Comparison of ENCODE assay signal across 10 cellular contexts in genomic region chr19:2057484-2058469, GRCh38. TPM values are rescaled to one million over a fixed set of nuclear protein-coding genes. Genes with fewer than 3 reads are reported as not detected.
DNase-seq lines count a peak whose midpoint lies in the region; ATAC-seq, FAIRE-seq and TF ChIP-seq lines count a peak whose summit lies in the region.
"Had no signal": no experiment of that assay in that cellular context is flagged by ENCODE, and none has a peak within 500 bp of the region (broad histone marks: within the 10 kb centered on the region; RNA-seq: fewer than 3 reads in every experiment).

No MANE protein-coding gene starts in this region.

- peaks cover 40% of the 10 kb centered on the region for H3F3A ChIP-seq in DOHH2 (ENCODE audit: control insufficient read depth, insufficient read depth)

- H3K4me3 ChIP-seq in DOHH2 (ENCODE audit: low read length) (no peak overlapping the region), gastroesophageal sphincter (no peak overlapping the region), skeletal muscle tissue (ENCODE audit: low read length in 3 of 3) (no peak overlapping the region), small intestine (ENCODE audit: low read depth in 1 of 2, low read length in 2 of 2) (no peak overlapping the region)

- H3K79me2 ChIP-seq in DOHH2 (ENCODE audit: control insufficient read depth, low read length) = peaks cover 31% of the 10 kb centered on the region

- no peaks in the 10 kb centered on the region for H3K9me2 ChIP-seq in DOHH2 (replicated peaks; ENCODE audit: control insufficient read depth, low read length)

- TF ChIP-seq POLR2A in gastroesophageal sphincter (IDR thresholded peaks at IDR 0.05) = no peak

- no peaks in the 10 kb centered on the region for H4K20me1 ChIP-seq in DOHH2 (ENCODE audit: control insufficient read depth, insufficient read depth, low read depth, low read length)

- DNase-seq in NCI-H526 (lab: John Stamatoyannopoulos, UW) (no peak), small intestine (no peak), foreskin melanocyte (no peak)
- DNase-seq: midbrain had no signal

- no peak for FAIRE-seq in small intestine (lab: Jason Lieb, UNC)
- FAIRE-seq: endothelial cell of umbilical vein had no signal

- H3K36me3 ChIP-seq in DOHH2 (ENCODE audit: control insufficient read depth, low read length) (no peaks in the 10 kb centered on the region; the same call in 1 of the 2 replicates), gastroesophageal sphincter (no peaks in the 10 kb centered on the region), skeletal muscle tissue (ENCODE audit: control insufficient read depth in 3 of 3, insufficient read depth in 3 of 3, low read length in 3 of 3) (no peaks in the 10 kb centered on the region), small intestine (ENCODE audit: control insufficient read depth in 2 of 2, insufficient read depth in 2 of 2, low read length in 2 of 2) (no peaks in the 10 kb centered on the region)

- TF ChIP-seq CTCF in DOHH2 (IDR thresholded peaks at IDR 0.05; ENCODE audit: low read depth, low read length, poor library complexity, severe bottlenecking) (no peak), VCaP (conservative IDR thresholded peaks at IDR 0.05) (no peak), gastroesophageal sphincter (IDR thresholded peaks at IDR 0.05) (no peak)

- no peak for TF ChIP-seq EP300 in gastroesophageal sphincter (IDR thresholded peaks at IDR 0.05)

- H3K4me1 ChIP-seq in DOHH2 (ENCODE audit: control insufficient read depth, low read length) (peaks cover 90% of the 10 kb centered on the region), gastroesophageal sphincter (peaks cover 0 to 93% (median 67%) of the 10 kb centered on the region in 3 donors), skeletal muscle tissue (ENCODE audit: control insufficient read depth in 3 of 3, insufficient read depth in 3 of 3, low read length in 3 of 3) (peaks cover 49 to 72% (median 65%) of the 10 kb centered on the region in 3 donors), small intestine (ENCODE audit: control insufficient read depth in 2 of 2, insufficient read depth in 1 of 2, low read depth in 1 of 2, low read length in 1 of 2) (peaks cover 0 to 10% of the 10 kb centered on the region in 2 donors)

- WGBS in gastroesophageal sphincter (ENCODE audit: low coverage in 1 of 2), 2 donors = 76 to 78% methylated on average over 3 to 4 of the region's 23 CpGs
- 82 to 91% (median 85%) methylated on average over 21 to 23 of the region's 23 CpGs for WGBS in small intestine, 3 donors

- H3K9ac ChIP-seq in skeletal muscle tissue (ENCODE audit: low read depth in 1 of 3, low read length in 3 of 3) = peak overlapping the region in 1 of 3 donors; percentile 33

- H3K27ac ChIP-seq in DOHH2 (ENCODE audit: low read depth, low read length) (peak overlapping the region; percentile 97), VCaP (peak overlapping the region; percentile 20; the same call in 1 of the 2 replicates), gastroesophageal sphincter (peak overlapping the region; percentile 98 to 100 (median 99)), skeletal muscle tissue (ENCODE audit: low read depth, low read length) (peak overlapping the region; percentile 99), small intestine (ENCODE audit: low read depth in 1 of 2, low read length in 1 of 2) (peak overlapping the region in 1 of 2 donors; percentile 100)

- H3K9me3 ChIP-seq in DOHH2 (ENCODE audit: control insufficient read depth, insufficient read depth, low read length) (no peaks in the 10 kb centered on the region), gastroesophageal sphincter (no peaks in the 10 kb centered on the region), skeletal muscle tissue (ENCODE audit: control insufficient read depth in 3 of 3, low read length in 3 of 3) (no peaks in the 10 kb centered on the region), small intestine (ENCODE audit: control insufficient read depth, low read depth) (no peaks in the 10 kb centered on the region)

- peak overlapping the region; percentile 60; the same call in 1 of the 2 replicates for H3K4me2 ChIP-seq in DOHH2 (ENCODE audit: low read length)

- H3K27me3 ChIP-seq in DOHH2 (ENCODE audit: control insufficient read depth, low read length) (no peaks in the 10 kb centered on the region), gastroesophageal sphincter (no peaks in the 10 kb centered on the region), skeletal muscle tissue (ENCODE audit: control insufficient read depth in 3 of 3, insufficient read depth in 3 of 3, low read length in 3 of 3) (no peaks in the 10 kb centered on the region), small intestine (ENCODE audit: control insufficient read depth in 2 of 2, insufficient read depth in 2 of 2, low read length in 2 of 2) (no peaks in the 10 kb centered on the region)

- ATAC-seq in gastroesophageal sphincter = no peak
- ATAC-seq in GM19023 (IDR thresholded peaks at IDR 0.05; ENCODE audit: unreplicated experiment) = no peak

RNA-seq across cellular contexts. Expression of gene MKNK2, which starts 6.7 kb away (rescaled TPM):
- total RNA-seq in gastroesophageal sphincter = 100 to 1,000 TPM in 3 of 4 donors, 10 to 100 TPM in 1; 98.4 to 195 (median 173) TPM
- total RNA-seq in skeletal muscle tissue = 32.4 TPM
- 10 to 100 TPM; 47.6 to 97.7 (median 80.1) TPM for polyA plus RNA-seq in small intestine

RNA-seq across cellular contexts. Expression of gene MOB3A, which starts 38.3 kb away (rescaled TPM):
- 10 to 100 TPM; 29.0 to 69.9 (median 38.6) TPM for total RNA-seq in gastroesophageal sphincter
- total RNA-seq in skeletal muscle tissue = 12.0 TPM
- polyA plus RNA-seq in small intestine = 10 to 100 TPM in 2 of 3 donors, 1 to 10 TPM in 1; 7.6 to 16.3 (median 12.7) TPM

RNA-seq across cellular contexts. Expression of gene IZUMO4, which starts 38.9 kb away (rescaled TPM):
- total RNA-seq in gastroesophageal sphincter (10 to 100 TPM in 1 of 4 donors, 1 to 10 TPM in 3; 2.4 to 17.3 (median 4.3) TPM), skeletal muscle tissue (2.1 TPM)
- 1 to 10 TPM; 3.5 to 5.8 (median 4.8) TPM for polyA plus RNA-seq in small intestine

RNA-seq across cellular contexts. Expression of gene BTBD2, which starts 42.3 kb away (rescaled TPM):
- total RNA-seq in gastroesophageal sphincter (100 to 1,000 TPM in 1 of 4 donors, 10 to 100 TPM in 3; 44.0 to 125 (median 59.9) TPM), skeletal muscle tissue (28.7 TPM)
- polyA plus RNA-seq in small intestine = 10 to 100 TPM; 32.7 to 60.9 (median 45.2) TPM
